ENCODE assay signal across 8 cellular contexts in the genomic region with DNA sequence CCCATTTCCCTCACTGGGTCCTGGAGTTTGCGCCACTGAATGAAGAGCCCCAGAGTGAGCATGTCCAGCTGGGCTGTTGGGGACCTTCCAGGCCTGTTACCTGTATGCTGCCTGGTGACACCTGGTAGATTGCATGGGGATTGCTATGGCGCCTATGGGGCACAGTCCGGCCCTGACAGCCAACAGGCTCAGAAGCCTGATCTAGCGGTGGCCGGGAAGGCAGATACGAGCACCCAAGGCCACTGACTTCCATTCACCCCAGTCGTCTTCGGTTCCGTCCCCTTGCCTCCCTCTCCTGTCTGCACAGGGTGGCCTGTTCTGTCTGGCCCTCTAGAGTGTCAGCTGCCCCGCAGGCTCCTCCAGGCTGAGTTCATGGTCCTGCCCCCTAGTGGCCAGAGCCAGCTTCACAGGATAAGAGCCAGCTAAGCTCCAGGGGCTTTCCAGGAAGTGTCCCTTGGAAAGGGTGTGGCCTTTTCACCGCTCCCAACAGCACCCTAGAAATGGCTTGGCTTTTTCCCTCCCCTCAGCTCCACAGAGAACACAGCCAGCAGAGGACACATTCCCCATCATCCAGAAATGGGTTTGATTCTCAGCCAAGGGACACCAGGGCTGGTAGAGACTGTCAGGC.
A peak's percentile ranks its signal among the peaks of the same experiment; 100 is the strongest.
DNase-seq lines count a peak whose midpoint lies in the region; ATAC-seq, FAIRE-seq and TF ChIP-seq lines count a peak whose summit lies in the region.
"Not testable (repeated sequence)": the region's sequence is repeated elsewhere in the genome, so short reads cannot be mapped to it uniquely, and the experiment has no call there.

No MANE protein-coding gene starts in this region.

- FAIRE-seq in astrocyte (lab: Jason Lieb, UNC): not testable (repeated sequence)

- H3K79me2 ChIP-seq in astrocyte (ENCODE audit: insufficient read depth, low read length): not testable (repeated sequence)

- H3K27ac Mint-ChIP-seq in WTC11; astrocyte (ENCODE audit: unreplicated experiment): not testable (repeated sequence)

- not testable (repeated sequence) for H3K27me3 ChIP-seq in astrocyte (ENCODE audit: insufficient read depth, low read length)

- ATAC-seq in HG02759 (IDR thresholded peaks at IDR 0.05; ENCODE audit: unreplicated experiment) (peak; percentile 45), WTC11 (peak; percentile 92)

- in situ Hi-C loops in Caki2 (cut with HindIII; ENCODE audit: low pct_unique_long_range_greater_than_20kb, low sequenced_read_pairs): not testable (repeated sequence)

- not testable (repeated sequence) for H3K9ac ChIP-seq in astrocyte (ENCODE audit: low read length)

- H3K4me3 ChIP-seq in astrocyte (ENCODE audit: insufficient read depth, low read depth, low read length): not testable (repeated sequence)

- H3K36me3 ChIP-seq in astrocyte (ENCODE audit: insufficient read depth, low read length): not testable (repeated sequence)

- not testable (repeated sequence) for H3K9me3 Mint-ChIP-seq in WTC11; astrocyte (ENCODE audit: unreplicated experiment)

- not testable (repeated sequence) for H3K4me3 Mint-ChIP-seq in WTC11; astrocyte (ENCODE audit: unreplicated experiment)

- H3K27me3 Mint-ChIP-seq in WTC11 (ENCODE audit: low read depth): not testable (repeated sequence)
- peaks cover 36% of the 10 kb centered on the region for H3K27me3 Mint-ChIP-seq in astrocyte (ENCODE audit: low read depth, unreplicated experiment)

- TF ChIP-seq CTCF in WTC11 (IDR thresholded peaks at IDR 0.05): peak; percentile 86
- peak; percentile 62 for TF ChIP-seq CTCF in astrocyte (IDR thresholded peaks at IDR 0.05; ENCODE audit: insufficient read depth, low read depth, low read length)

- not testable (repeated sequence) for H3K9me3 ChIP-seq in astrocyte (ENCODE audit: insufficient read depth, low read depth, low read length)

- H3K4me2 ChIP-seq in astrocyte (ENCODE audit: low read length): not testable (repeated sequence)

- POLR2A ChIA-PET in WTC11 (lab: Charles Lee): not testable (repeated sequence)

- DNase-seq in Caki2 (ENCODE audit: low read depth): peak; percentile 64
- peak; percentile 7 for DNase-seq in NCI-H774 (lab: John Stamatoyannopoulos, UW)
- DNase-seq in WTC11 (ENCODE audit: low spot score): peak; percentile 95
- peak; percentile 7 for DNase-seq in astrocyte (ENCODE audit: low read depth)
- DNase-seq in glomerular visceral epithelial cell (ENCODE audit: extremely low spot score): peak; percentile 43
- peak; percentile 65 for DNase-seq in myocyte (ENCODE audit: low read depth)
- peak; percentile 75 for DNase-seq in stimulated activated CD8-positive, alpha-beta memory T cell treated with anti-CD3 and anti-CD28 coated beads, Interleukin-4, amount 100 ng/mL, for 48 hours

- H4K20me1 ChIP-seq in astrocyte (ENCODE audit: insufficient read depth, low read length): not testable (repeated sequence)

- H3K27ac ChIP-seq in astrocyte (ENCODE audit: low read depth, low read length): not testable (repeated sequence)

- not testable (repeated sequence) for H3K4me1 ChIP-seq in astrocyte (ENCODE audit: insufficient read depth, low read length)

- H3K36me3 Mint-ChIP-seq in WTC11; astrocyte (ENCODE audit: low read depth, unreplicated experiment): not testable (repeated sequence)

- H3K4me1 Mint-ChIP-seq in WTC11: peaks cover 24% of the 10 kb centered on the region
- H3K4me1 Mint-ChIP-seq in astrocyte (ENCODE audit: low read depth, unreplicated experiment): not testable (repeated sequence)

- H2AFZ ChIP-seq in astrocyte (ENCODE audit: low read depth, low read length): peak overlapping the region; percentile 63

- CTCF ChIA-PET in WTC11 (lab: Charles Lee): interaction anchor here (0.6 to 5.2 kb wide), 22 partner anchors 11 to 625 kb away, joined by 3 to 64 read pairs (median 4); partner anchors contain the start of genes ADAMTS7, CHRNA3, CHRNA5 and CHRNB4

Comparison
In these comparisons a context has a peak if more than half of its experiments do, and no peak if none do; other contexts are left out.
1. DNase-seq: peak in every context shown above with its lines; median percentile 95 in WTC11; 75 in stimulated activated CD8-positive, alpha-beta memory T cell treated with anti-CD3 and anti-CD28 coated beads, Interleukin-4, amount 100 ng/mL, for 48 hours; 65 in myocyte; 64 in Caki2; 43 in glomerular visceral epithelial cell; 7 in NCI-H774; 7 in astrocyte.